18 cellular contexts compared by ENCODE assay signal in the genomic region with DNA sequence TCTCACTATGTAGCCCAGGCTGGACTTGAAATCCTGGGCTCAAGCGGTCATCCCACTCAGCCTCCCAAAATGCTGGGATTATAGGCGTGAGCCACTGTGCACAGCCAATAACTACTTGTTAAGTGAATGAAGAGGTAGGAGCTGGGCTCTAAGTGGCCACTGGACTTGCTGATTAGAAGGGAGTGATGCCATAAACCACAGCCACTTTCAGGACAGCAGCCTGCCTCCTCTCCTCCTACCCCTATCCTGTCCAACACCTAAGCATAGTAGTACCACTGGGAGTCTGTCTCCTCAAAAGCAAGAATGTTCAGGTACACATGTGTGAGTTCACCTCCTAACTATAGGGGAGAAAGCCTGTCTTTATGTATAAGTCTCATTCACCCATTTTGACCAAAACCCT. TPM values are rescaled to one million over a fixed set of nuclear protein-coding genes. Genes with fewer than 3 reads are reported as not detected.
DNase-seq lines count a peak whose midpoint lies in the region; ATAC-seq, FAIRE-seq and TF ChIP-seq lines count a peak whose summit lies in the region.
"Had no signal": no experiment of that assay in that cellular context is flagged by ENCODE, and none has a peak within 500 bp of the region (broad histone marks: within the 10 kb centered on the region; RNA-seq: fewer than 3 reads in every experiment).

No MANE protein-coding gene starts in this region.

- H3K9me3 Mint-ChIP-seq in naive B cell: no peaks in the 10 kb centered on the region
- H3K9me3 Mint-ChIP-seq: CD4-positive, CD25-positive, alpha-beta regulatory T cell had no signal

- H3K4me1 ChIP-seq in cardiac muscle cell (ENCODE audit: low read depth) (peaks cover 8% of the 10 kb centered on the region), right atrium auricular region (peaks cover 0 to 15% of the 10 kb centered on the region in 2 donors), GM12878 (ENCODE audit: control insufficient read depth, insufficient read depth, low read length) (no peaks in the 10 kb centered on the region)
- H3K4me1 ChIP-seq: BLaER1 had no signal

- H3K4me3 Mint-ChIP-seq in naive B cell: no peak overlapping the region
- H3K4me3 Mint-ChIP-seq: CD4-positive, CD25-positive, alpha-beta regulatory T cell had no signal

- H4K20me1 ChIP-seq in GM12878 (ENCODE audit: control insufficient read depth, insufficient read depth): no peaks in the 10 kb centered on the region

- H3K9ac ChIP-seq in GM12878 (ENCODE audit: control insufficient read depth, insufficient read depth, low read length): no peak overlapping the region
- H3K9ac ChIP-seq: BLaER1, KMS-11 had no signal

- H3K36me3 Mint-ChIP-seq in naive B cell: peaks cover 0 to 22% of the 10 kb centered on the region in 2 donors

- peaks cover 0 to 3% (median 3%) of the 10 kb centered on the region in 3 donors for H3K4me1 Mint-ChIP-seq in naive B cell

- 100% methylated on average over 2 of the region's 2 CpGs for WGBS in GM12878 (ENCODE audit: insufficient coverage, insufficient replicate concordance, low lambda C conversion rate, missing lambda C conversion rate)

- DNase-seq in cardiac muscle cell (ENCODE audit: low read depth in 1 of 2, low spot score in 1 of 2) (no peak), right atrium auricular region (ENCODE audit: low spot score) (no peak), GM12878 (ENCODE audit: low read depth, low spot score) (no peak), naive B cell (no peak), KBM-7 (no peak)
- DNase-seq in stimulated activated CD4-positive, alpha-beta T cell treated with anti-CD3 and anti-CD28 coated beads, Interleukin-2, amount 100 ng/mL, for 48 hours: no peak
- DNase-seq: 8988T; AML-193; CD4-positive, CD25-positive, alpha-beta regulatory T cell; DMS79; IMR-90 had no signal

- no peak for TF ChIP-seq RAD21 in GM12878 (IDR thresholded peaks at IDR 0.05; ENCODE audit: insufficient read depth, low read depth, low read length)

- H3K27me3 Mint-ChIP-seq in naive B cell: no peaks in the 10 kb centered on the region
- H3K27me3 Mint-ChIP-seq: CD4-positive, CD25-positive, alpha-beta regulatory T cell had no signal

- ATAC-seq in GM12878 (no peak), naive B cell (ENCODE audit: low read depth in 2 of 2) (peak; percentile 8 to 18)
- ATAC-seq in activated CD4-positive, CD25-positive, alpha-beta regulatory T cell treated with anti-CD3 and anti-CD28 coated beads, Interleukin-2, amount 50 U/mL, for 24 hours: no peak
- ATAC-seq: HCT116 had no signal

- intact Hi-C loops in GM12878 (cut with micrococcal nuclease; ENCODE audit: unreplicated experiment): loop anchor here (5.0 to 10.0 kb wide), 2 partner anchors 37 to 90 kb away; partner anchors contain the start of genes EARS2 and UBFD1

- H3K4me2 ChIP-seq in GM12878 (ENCODE audit: control insufficient read depth, insufficient read depth): no peak overlapping the region
- H3K4me2 ChIP-seq: BLaER1, KMS-11 had no signal

- H3K27me3 ChIP-seq in cardiac muscle cell (no peaks in the 10 kb centered on the region), right atrium auricular region (no peaks in the 10 kb centered on the region), GM12878 (replicated peaks in 1 of 2; ENCODE audit: control insufficient read depth in 2 of 2, insufficient read depth in 2 of 2, low read length in 1 of 2) (no peaks in the 10 kb centered on the region)
- H3K27me3 ChIP-seq: BLaER1 had no signal

- H2AFZ ChIP-seq in GM12878 (ENCODE audit: control insufficient read depth, low read depth, low read length): no peak overlapping the region

- H3K79me2 ChIP-seq in GM12878 (ENCODE audit: control insufficient read depth, insufficient read depth, low read length): no peaks in the 10 kb centered on the region

- H3K36me3 ChIP-seq in cardiac muscle cell: peaks cover 39% of the 10 kb centered on the region
- peaks cover 43% of the 10 kb centered on the region for H3K36me3 ChIP-seq in right atrium auricular region
- H3K36me3 ChIP-seq in GM12878 (ENCODE audit: control insufficient read depth in 2 of 2, insufficient read depth in 2 of 2, low read length in 1 of 2): peaks cover 15 to 21% of the 10 kb centered on the region in 2 experiments

- no peak for TF ChIP-seq EP300 in GM12878 (IDR thresholded peaks at IDR 0.05; ENCODE audit: borderline replicate concordance in 1 of 2, control insufficient read depth in 1 of 2, low read depth in 2 of 2, low read length in 2 of 2)

- RAD21 ChIA-PET in GM12878 (lab: Charles Lee; ENCODE audit: unreplicated experiment): no interaction called here

- POLR2A ChIA-PET in GM12878 (lab: Charles Lee): no interaction called here

- H3K27ac Mint-ChIP-seq in naive B cell: peak overlapping the region in 2 of 6 donors; percentile 8 to 61

- FAIRE-seq in GM12878 (lab: Jason Lieb, UNC): no peak
- FAIRE-seq: GM12892, GM19239, H54 had no signal

- H3K4me3 ChIP-seq in cardiac muscle cell (no peak overlapping the region), right atrium auricular region (no peak overlapping the region), GM12878 (no peak overlapping the region)
- H3K4me3 ChIP-seq: BLaER1 had no signal

- H3K27ac ChIP-seq in cardiac muscle cell: peak overlapping the region; percentile 81
- no peak overlapping the region for H3K27ac ChIP-seq in right atrium auricular region
- H3K27ac ChIP-seq in GM12878 (ENCODE audit: control insufficient read depth, insufficient read depth): no peak overlapping the region
- H3K27ac ChIP-seq: BLaER1, KMS-11 had no signal

- TF ChIP-seq POLR2A in GM12878 (IDR thresholded peaks at IDR 0.05; ENCODE audit: low read depth, low read length): peak; percentile 13; the same call in 1 of the 2 replicates

- SMC1A ChIA-PET in GM12878 (lab: Charles Lee; ENCODE audit: uncharacterized antibody, unreplicated experiment): no interaction called here

- in situ Hi-C loops in GM12878 (cut with MboI) (no loop called here), KBM-7 (cut with MboI; ENCODE audit: low pct_unique_long_range_greater_than_20kb, low sequenced_read_pairs) (no loop called here)

- CTCF ChIA-PET in GM12878 (lab: Yijun Ruan, JAX): interaction anchor here (1.7 to 2.0 kb wide), 2 partner anchors 29 to 31 kb away, joined by 5 to 6 read pairs; no protein-coding TSS in a partner anchor

- BruUV-seq in GM12878 (replicated peaks; lab: Mats Ljungman, UMichigan): no TSS peak

- H3K9me3 ChIP-seq in cardiac muscle cell (ENCODE audit: low read depth) (no peaks in the 10 kb centered on the region), right atrium auricular region (no peaks in the 10 kb centered on the region), GM12878 (replicated peaks; ENCODE audit: control insufficient read depth, insufficient read depth, low read length) (no peaks in the 10 kb centered on the region)
- H3K9me3 ChIP-seq: BLaER1 had no signal

- no peak for TF ChIP-seq CTCF in cardiac muscle cell (IDR thresholded peaks at IDR 0.05; ENCODE audit: low read depth, low read length)
- TF ChIP-seq CTCF in right atrium auricular region (IDR thresholded peaks at IDR 0.05): no peak
- TF ChIP-seq CTCF in GM12878 (IDR thresholded peaks at IDR 0.05 in 2 of 3, conservative IDR thresholded peaks at IDR 0.05 in 1 of 3; ENCODE audit: control insufficient read depth in 2 of 3, extremely low read depth in 1 of 3, insufficient read depth in 1 of 3, low read depth in 3 of 3, low read length in 3 of 3): no peak

RNA-seq across cellular contexts. Expression of gene COG7, which starts 12.2 kb away (rescaled TPM):
- 9.7 and 23.5 TPM in 2 replicates for total RNA-seq in cardiac muscle cell
- polyA plus RNA-seq in cardiac muscle cell: 10.6 and 11.9 TPM in 2 replicates
- total RNA-seq in right atrium auricular region: 10 to 100 TPM in 1 of 2 donors, 1 to 10 TPM in 1; 9.0 to 11.2 TPM
- total RNA-seq in GM12878 (2013; cell fraction: nucleolus; rRNA removed): 93.3 and 95.2 TPM in 2 replicates
- total RNA-seq in GM12878 (2014; rRNA removed): 9.7 and 12.1 TPM in 2 replicates
- 9.4 and 10.0 TPM in 2 replicates for total RNA-seq in GM12878 (2014; rRNA removed; fragmentation: Illumina TruSeq; extraction: Trizol)
- 9.4 and 10.9 TPM in 2 replicates for total RNA-seq in GM12878 (2021)
- 10.2 TPM for polyA plus RNA-seq in GM12878 (2011; ENCODE audit: low read depth)
- polyA plus RNA-seq in GM12878 (2011; rRNA removed): 12.6 and 24.0 TPM in 2 replicates
- polyA plus RNA-seq in GM12878 (2011; cell fraction: cytosol; rRNA removed): 39.0 and 41.6 TPM in 2 replicates
- 51.4 and 53.8 TPM in 2 replicates for polyA plus RNA-seq in GM12878 (2011; cell fraction: nucleus; rRNA removed)
- polyA plus RNA-seq in GM12878 (2012): 13.9 and 14.5 TPM in 2 replicates
- 8.2 and 10.6 TPM in 2 replicates for polyA plus RNA-seq in GM12878 (2014; fragmentation: Illumina TruSeq; extraction: Trizol)
- polyA plus RNA-seq in GM12878 (2014; fragmentation: Nextera tagmentation; extraction: Ambion mirVana): 1 to 10 TPM; 2.9 to 7.5 TPM
- 12.8 and 14.9 TPM in 2 replicates for polyA plus RNA-seq in GM12878 (2014; rRNA removed)
- polyA plus RNA-seq in GM12878 (2016; fragmentation: Nextera tagmentation; extraction: Ambion mirVana): 1 to 10 TPM; 9.5 to 9.9 TPM
- 32.6 and 33.8 TPM in 2 replicates for polyA minus RNA-seq in GM12878 (2011; rRNA and poly(A)+ RNA removed)
- 5.6 and 8.7 TPM in 2 replicates for polyA minus RNA-seq in GM12878 (2011; cell fraction: cytosol; rRNA and poly(A)+ RNA removed)
- 14.7 and 20.9 TPM in 2 replicates for polyA minus RNA-seq in GM12878 (2011; cell fraction: nucleus; rRNA and poly(A)+ RNA removed)
- 10 to 100 TPM in 1 of 6 donors, 1 to 10 TPM in 5; 5.8 to 19.3 (median 8.8) TPM for polyA plus RNA-seq in naive B cell (ENCODE audit: low read depth in 6 of 6)

RNA-seq across cellular contexts. Expression of gene GGA2, which starts 45.1 kb away (rescaled TPM):
- total RNA-seq in cardiac muscle cell (71.7 and 126 TPM in 2 replicates), right atrium auricular region (10 to 100 TPM; 25.0 to 59.3 TPM), GM12878 (2014; rRNA removed) (57.9 and 62.0 TPM in 2 replicates), GM12878 (2014; rRNA removed; fragmentation: Illumina TruSeq; extraction: Trizol) (56.8 and 56.9 TPM in 2 replicates), GM12878 (2021) (106 and 113 TPM in 2 replicates)
- polyA plus RNA-seq in cardiac muscle cell (149 and 160 TPM in 2 replicates), GM12878 (2011; rRNA removed) (105 and 145 TPM in 2 replicates), GM12878 (2014; fragmentation: Illumina TruSeq; extraction: Trizol) (153 and 192 TPM in 2 replicates), GM12878 (2014; fragmentation: Nextera tagmentation; extraction: Ambion mirVana) (10 to 100 TPM; 14.1 to 21.5 TPM), GM12878 (2014; rRNA removed) (75.1 and 77.2 TPM in 2 replicates), GM12878 (2016; fragmentation: Nextera tagmentation; extraction: Ambion mirVana) (10 to 100 TPM; 96.0 to 97.1 TPM), naive B cell (ENCODE audit: low read depth in 6 of 6) (100 to 1,000 TPM; 154 to 303 (median 222) TPM)
- 287 and 319 TPM in 2 replicates for total RNA-seq in GM12878 (2013; cell fraction: nucleolus; rRNA removed)
- polyA plus RNA-seq in GM12878 (2011; ENCODE audit: low read depth): 42.8 TPM
- 58.9 and 72.5 TPM in 2 replicates for polyA plus RNA-seq in GM12878 (2011; cell fraction: cytosol; rRNA removed)
- polyA plus RNA-seq in GM12878 (2011; cell fraction: nucleus; rRNA removed): 191 and 225 TPM in 2 replicates
- polyA plus RNA-seq in GM12878 (2012): 65.6 and 83.8 TPM in 2 replicates
- polyA minus RNA-seq in GM12878 (2011; rRNA and poly(A)+ RNA removed): 84.8 and 103 TPM in 2 replicates
- polyA minus RNA-seq in GM12878 (2011; cell fraction: cytosol; rRNA and poly(A)+ RNA removed): 32.7 and 35.3 TPM in 2 replicates
- polyA minus RNA-seq in GM12878 (2011; cell fraction: nucleus; rRNA and poly(A)+ RNA removed): 47.3 and 59.9 TPM in 2 replicates

Comparison
In these comparisons a context has a peak if more than half of its experiments do, and no peak if none do; other contexts are left out.
1. ATAC-seq: peak in naive B cell (2 of 2); none in GM12878 (single experiment) and activated CD4-positive, CD25-positive, alpha-beta regulatory T cell treated with anti-CD3 and anti-CD28 coated beads, Interleukin-2, amount 50 U/mL, for 24 hours (0 of 2).